In genomic region chr2:28658369-28658768, GRCh38 we compare ENCODE assay signal across 11 cellular contexts.
DNase-seq lines count a peak whose midpoint lies in the region; ATAC-seq and TF ChIP-seq lines count a peak whose summit lies in the region.
"Had no signal": no experiment of that assay in that cellular context is flagged by ENCODE, and none has a peak within 500 bp of the region (broad histone marks: within the 10 kb centered on the region; RNA-seq: fewer than 3 reads in every experiment).

No MANE protein-coding gene starts in this region.

- 16% methylated on average over 1 of the region's 1 CpG for WGBS in esophagus muscularis mucosa

- ATAC-seq in esophagus mucosa: no peak

- peak overlapping the region; percentile 31 for H2AFZ ChIP-seq in parathyroid adenoma

- DNase-seq in EH (ENCODE audit: low read depth) (peak; percentile 73), NCI-H69 (lab: John Stamatoyannopoulos, UW) (peak; percentile 23), esophagus muscularis mucosa (ENCODE audit: extremely low spot score) (no peak), cerebellar cortex (ENCODE audit: low spot score) (no peak), hepatic stellate cell (ENCODE audit: low spot score) (no peak)
- DNase-seq in activated effector memory CD4-positive, alpha-beta T cell treated with Interleukin-2 at 50 U/mL for 16 hours: no peak
- DNase-seq: activated CD4-positive, alpha-beta T cell treated with anti-CD3 and anti-CD28 coated beads, Interleukin-2, amount 10 ng/mL, durations not matched to agents 24 days and 14 days; activated naive CD8-positive, alpha-beta T cell treated with anti-CD3 and anti-CD28 coated beads, Interleukin-2, amount 10 ng/mL, durations not matched to agents 7 days and 5 days had no signal

- H3K27ac ChIP-seq in esophagus muscularis mucosa (replicated peaks in 1 of 4): peak overlapping the region; percentile 88 to 92 (median 90)
- H3K27ac ChIP-seq in parathyroid adenoma: no peak overlapping the region
- H3K27ac ChIP-seq: HL-60 had no signal

- intact Hi-C loops in esophagus muscularis mucosa (cut with DNase I): no loop called here

- no peak for TF ChIP-seq EP300 in esophagus muscularis mucosa (IDR thresholded peaks at IDR 0.05)

- no peak overlapping the region for H3K9ac ChIP-seq in parathyroid adenoma

- H3K36me3 ChIP-seq in esophagus muscularis mucosa (no peaks in the 10 kb centered on the region), parathyroid adenoma (ENCODE audit: control insufficient read depth, insufficient read depth, low read length) (no peaks in the 10 kb centered on the region)

- TF ChIP-seq POLR2A in esophagus muscularis mucosa (IDR thresholded peaks at IDR 0.05; ENCODE audit: low read depth): no peak

- H3K4me2 ChIP-seq in parathyroid adenoma (ENCODE audit: low read length): peak overlapping the region; percentile 7

- H3K4me3 ChIP-seq in esophagus muscularis mucosa (no peak overlapping the region), parathyroid adenoma (ENCODE audit: low read depth, low read length) (no peak overlapping the region)

- H3K79me2 ChIP-seq in parathyroid adenoma: no peaks in the 10 kb centered on the region

- no peak for TF ChIP-seq CTCF in esophagus muscularis mucosa (IDR thresholded peaks at IDR 0.05)
- TF ChIP-seq CTCF in parathyroid adenoma (IDR thresholded peaks at IDR 0.05): no peak

- H3K4me1 ChIP-seq in esophagus muscularis mucosa: peaks cover 39 to 100% (median 83%) of the 10 kb centered on the region in 4 donors
- peaks cover 21% of the 10 kb centered on the region for H3K4me1 ChIP-seq in parathyroid adenoma

- H3K27me3 ChIP-seq in esophagus muscularis mucosa: no peaks in the 10 kb centered on the region
- H3K27me3 ChIP-seq in parathyroid adenoma (ENCODE audit: control insufficient read depth, insufficient read depth, low read length): no peaks in the 10 kb centered on the region

- H3K9me3 ChIP-seq in esophagus muscularis mucosa: no peaks in the 10 kb centered on the region
- H3K9me3 ChIP-seq in parathyroid adenoma (ENCODE audit: control insufficient read depth, low read length): no peaks in the 10 kb centered on the region

Comparison
In these comparisons a context has a peak if more than half of its experiments do, and no peak if none do; other contexts are left out.
1. DNase-seq: peak in EH (single experiment) and NCI-H69 (single experiment); none in esophagus muscularis mucosa (single experiment), cerebellar cortex (single experiment), activated effector memory CD4-positive, alpha-beta T cell treated with Interleukin-2 at 50 U/mL for 16 hours (single experiment) and hepatic stellate cell (single experiment).